In genomic region chr2:9739508-9739907, GRCh38 we compare ENCODE assay signal across 8 cellular contexts.
A peak's percentile ranks its signal among the peaks of the same experiment; 100 is the strongest.
DNase-seq lines count a peak whose midpoint lies in the region; ATAC-seq and TF ChIP-seq lines count a peak whose summit lies in the region.

No MANE protein-coding gene starts in this region.

- H3K4me3 Mint-ChIP-seq in central memory CD8-positive, alpha-beta T cell: peak overlapping the region; percentile 83

- H3K9me3 ChIP-seq in ovary: no peaks in the 10 kb centered on the region

- H3K4me1 ChIP-seq in ovary (ENCODE audit: insufficient read depth): peaks cover 2% of the 10 kb centered on the region

- no peaks in the 10 kb centered on the region for H3K27me3 ChIP-seq in ovary

- H3K4me3 ChIP-seq in GM08714 (ENCODE audit: low read length) (peak overlapping the region; percentile 10; the same call in 1 of the 2 replicates), ovary (peak overlapping the region; percentile 26)

- peaks cover 47% of the 10 kb centered on the region for H3K4me1 Mint-ChIP-seq in central memory CD8-positive, alpha-beta T cell

- H3K9me3 Mint-ChIP-seq in central memory CD8-positive, alpha-beta T cell: no peaks in the 10 kb centered on the region

- WGBS in ovary, 3 donors: 7 to 42% (median 26%) methylated on average over 21 of the region's 21 CpGs

- intact Hi-C loops in ovary (cut with DNase I): no loop called here

- TF ChIP-seq POLR2A in ovary (IDR thresholded peaks at IDR 0.05) (no peak), erythroblast (IDR thresholded peaks at IDR 0.05; ENCODE audit: low read length) (no peak)

- no peak for TF ChIP-seq CTCF in ovary (IDR thresholded peaks at IDR 0.05)

- H3K36me3 Mint-ChIP-seq in central memory CD8-positive, alpha-beta T cell (ENCODE audit: insufficient read depth): peaks cover 4% of the 10 kb centered on the region

- peak; percentile 37 for DNase-seq in T-helper 9 cell
- DNase-seq in central memory CD8-positive, alpha-beta T cell (ENCODE audit: low spot score in 2 of 2): peak in 1 of 2 donors; percentile 41
- peak; percentile 22 to 68 (median 49) for DNase-seq in ovary
- no peak for DNase-seq in DMS 273 treated with DMSO at 0.1 percent for 48 hours (lab: John Stamatoyannopoulos, UW)
- no peak for DNase-seq in erythroblast (lab: John Stamatoyannopoulos, UW)

- no peaks in the 10 kb centered on the region for H3K27me3 Mint-ChIP-seq in central memory CD8-positive, alpha-beta T cell

- peak overlapping the region; percentile 98 for H3K27ac Mint-ChIP-seq in central memory CD8-positive, alpha-beta T cell (ENCODE audit: low read depth)

- H3K36me3 ChIP-seq in ovary: no peaks in the 10 kb centered on the region

- ATAC-seq in central memory CD8-positive, alpha-beta T cell (replicated peaks; ENCODE audit: extremely low read depth, poor library complexity, severe bottlenecking): peak; percentile 81
- ATAC-seq in HG03460 (IDR thresholded peaks at IDR 0.05; ENCODE audit: unreplicated experiment) (no peak), HG02981 (IDR thresholded peaks at IDR 0.05; ENCODE audit: unreplicated experiment) (no peak)

- no peak overlapping the region for H3K27ac ChIP-seq in ovary

- no peak for TF ChIP-seq EP300 in ovary (IDR thresholded peaks at IDR 0.05)

Comparison
In these comparisons a context has a peak if more than half of its experiments do, and no peak if none do; other contexts are left out.
1. DNase-seq: peak in T-helper 9 cell (single experiment) and ovary (5 of 5); none in DMS 273 treated with DMSO at 0.1 percent for 48 hours (single experiment) and erythroblast (0 of 2).